Comparison of ENCODE assay signal across 8 cellular contexts in the genomic region with DNA sequence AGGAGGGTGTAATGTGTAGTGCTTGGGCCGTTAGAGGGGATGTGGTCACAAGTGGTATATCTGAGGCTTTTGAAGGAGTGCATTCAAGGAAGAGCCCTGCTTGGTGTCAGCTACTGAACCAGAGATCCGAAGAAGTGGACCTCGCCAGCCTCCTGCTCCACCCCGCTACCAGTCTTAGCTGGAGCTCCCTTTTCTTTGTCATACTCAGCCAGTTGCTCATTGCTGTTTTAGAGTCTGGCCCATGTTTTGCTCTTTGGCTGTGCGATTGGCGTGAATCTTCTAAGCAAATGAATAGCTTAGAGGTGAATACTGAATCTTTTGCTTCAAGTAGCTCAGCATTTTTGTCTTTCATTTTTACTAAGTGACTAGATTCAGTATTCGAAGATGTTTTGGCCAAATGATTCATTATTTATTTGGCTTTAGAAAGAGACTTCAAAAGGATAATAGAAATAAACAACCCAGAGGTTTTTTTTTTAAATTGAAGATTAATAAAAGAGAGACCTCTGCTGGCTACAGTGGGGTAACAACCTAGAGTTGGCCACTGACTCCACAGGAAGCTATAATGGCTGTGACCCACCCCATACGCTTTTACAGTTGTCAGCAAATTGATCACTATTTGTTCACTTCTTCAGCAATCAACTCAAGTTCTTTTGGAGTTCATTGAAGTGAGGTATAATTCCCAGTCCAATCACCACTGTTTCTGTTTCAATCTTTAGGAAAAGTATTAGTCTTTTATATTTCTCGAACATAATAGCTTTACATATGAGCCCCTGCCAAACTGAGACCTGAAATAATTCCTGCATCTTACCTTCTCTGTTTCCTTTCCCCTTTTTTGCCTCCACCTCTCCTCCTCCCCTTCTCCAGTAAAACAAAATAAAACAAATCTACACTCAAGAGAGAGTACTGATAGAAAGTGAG. TPM values are rescaled to one million over a fixed set of nuclear protein-coding genes. Genes with fewer than 3 reads are reported as not detected.
DNase-seq lines count a peak whose midpoint lies in the region; ATAC-seq and TF ChIP-seq lines count a peak whose summit lies in the region.

No MANE protein-coding gene starts in this region.

- ATAC-seq in HG02938 (IDR thresholded peaks at IDR 0.05; ENCODE audit: unreplicated experiment) (peak; percentile 73), psoas muscle (peak; percentile 48 to 89 (median 80))

- intact Hi-C loops in activated naive CD4-positive, alpha-beta T cell treated with anti-CD3 and anti-CD28 coated beads for 36 hours (cut with micrococcal nuclease): loop anchor here (1.0 kb wide), 4 partner anchors 11 to 361 kb away; no protein-coding TSS in a partner anchor
- intact Hi-C loops in psoas muscle (cut with DNase I): no loop called here

- WGBS in psoas muscle, 3 donors: 36 to 52% (median 42%) methylated on average over 9 of the region's 9 CpGs

- H3K9me3 Mint-ChIP-seq in activated naive CD4-positive, alpha-beta T cell treated with anti-CD3 and anti-CD28 coated beads for 36 hours: no peaks in the 10 kb centered on the region

- H3K9me3 ChIP-seq in psoas muscle: no peaks in the 10 kb centered on the region

- CTCF ChIA-PET in activated naive CD4-positive, alpha-beta T cell treated with anti-CD3 and anti-CD28 coated beads for 36 hours (lab: Charles Lee): interaction anchor here (0.5 to 3.2 kb wide), 57 partner anchors 9 to 1089 kb away, joined by 3 to 31 read pairs (median 4); partner anchors contain the start of genes CDKN1B, DDX47 and GPRC5A

- no peaks in the 10 kb centered on the region for H3K27me3 ChIP-seq in psoas muscle (ENCODE audit: insufficient read depth in 3 of 3, low read length in 2 of 3)

- H3K36me3 Mint-ChIP-seq in activated naive CD4-positive, alpha-beta T cell treated with anti-CD3 and anti-CD28 coated beads for 36 hours (ENCODE audit: low read depth): peaks cover 2% of the 10 kb centered on the region

- no peaks in the 10 kb centered on the region for H3K36me3 ChIP-seq in psoas muscle (ENCODE audit: insufficient read depth in 1 of 2, low read depth in 1 of 2)

- peak overlapping the region; percentile 33 for H3K4me3 ChIP-seq in psoas muscle

- H3K27me3 Mint-ChIP-seq in activated naive CD4-positive, alpha-beta T cell treated with anti-CD3 and anti-CD28 coated beads for 36 hours (ENCODE audit: low read depth): no peaks in the 10 kb centered on the region

- no peak overlapping the region for H3K27ac ChIP-seq in psoas muscle

- TF ChIP-seq CTCF in GM13977 (IDR thresholded peaks at IDR 0.05; ENCODE audit: extremely low read depth, insufficient read depth, missing control alignments) (peak; percentile 54), psoas muscle (IDR thresholded peaks at IDR 0.05) (peak; percentile 55)

- H3K4me1 Mint-ChIP-seq in activated naive CD4-positive, alpha-beta T cell treated with anti-CD3 and anti-CD28 coated beads for 36 hours (ENCODE audit: low read depth): peaks cover 27% of the 10 kb centered on the region

- peak overlapping the region; percentile 59 for H3K27ac Mint-ChIP-seq in activated naive CD4-positive, alpha-beta T cell treated with anti-CD3 and anti-CD28 coated beads for 36 hours

- in situ Hi-C loops in GM13977 (cut with MboI; ENCODE audit: low pct_unique_long_range_greater_than_20kb, low sequenced_read_pairs, unreplicated experiment): no loop called here

- peak overlapping the region; percentile 47 for H3K4me3 Mint-ChIP-seq in activated naive CD4-positive, alpha-beta T cell treated with anti-CD3 and anti-CD28 coated beads for 36 hours

- DNase-seq in AG08395 (ENCODE audit: low spot score): peak; percentile 60
- peak; percentile 56 for DNase-seq in GM13977 (ENCODE audit: low spot score)
- DNase-seq in NCI-H69 (lab: John Stamatoyannopoulos, UW): peak; percentile 35
- DNase-seq in activated naive CD4-positive, alpha-beta T cell treated with anti-CD3 and anti-CD28 coated beads for 36 hours: peak; percentile 55
- DNase-seq in globus pallidus (ENCODE audit: low spot score): peak; percentile 70
- DNase-seq in psoas muscle: no peak
- no peak for DNase-seq in NCI-H524 treated with DMSO at 0.1 percent for 48 hours (lab: John Stamatoyannopoulos, UW)

- no peaks in the 10 kb centered on the region for H3K4me1 ChIP-seq in psoas muscle

RNA-seq across cellular contexts. Expression of gene CDKN1B, which starts 19.9 kb away (rescaled TPM):
- total RNA-seq in activated naive CD4-positive, alpha-beta T cell treated with anti-CD3 and anti-CD28 coated beads for 36 hours: 10 to 100 TPM; 35.9 to 39.1 TPM
- total RNA-seq in psoas muscle: 10 to 100 TPM; 32.2 to 61.0 (median 38.0) TPM
- 10 to 100 TPM; 20.7 to 62.8 (median 42.4) TPM for polyA plus RNA-seq in psoas muscle

RNA-seq across cellular contexts. Expression of gene GPR19, which starts 41.0 kb away (rescaled TPM):
- total RNA-seq in activated naive CD4-positive, alpha-beta T cell treated with anti-CD3 and anti-CD28 coated beads for 36 hours: 10 to 100 TPM; 17.1 to 18.5 TPM
- not detected for total RNA-seq in psoas muscle
- under 1 TPM in 1 of 3 donors, not detected in 2; 0.38 TPM for polyA plus RNA-seq in psoas muscle

RNA-seq across cellular contexts. Expression of gene APOLD1, which starts 48.4 kb away (rescaled TPM):
- total RNA-seq in activated naive CD4-positive, alpha-beta T cell treated with anti-CD3 and anti-CD28 coated beads for 36 hours: 1 to 10 TPM in 1 of 2 experiments, under 1 TPM in 1; 0.88 to 1.3 TPM
- 10 to 100 TPM in 3 of 4 donors, 1 to 10 TPM in 1; 6.1 to 22.6 (median 15.3) TPM for total RNA-seq in psoas muscle
- polyA plus RNA-seq in psoas muscle: 10 to 100 TPM; 13.9 to 19.8 (median 17.0) TPM

Comparison
In these comparisons a context has a peak if more than half of its experiments do, and no peak if none do; other contexts are left out.
1. DNase-seq: peak in AG08395 (single experiment), GM13977 (single experiment), NCI-H69 (single experiment), activated naive CD4-positive, alpha-beta T cell treated with anti-CD3 and anti-CD28 coated beads for 36 hours (single experiment) and globus pallidus (single experiment); none in psoas muscle (0 of 2) and NCI-H524 treated with DMSO at 0.1 percent for 48 hours (single experiment).
2. RNA of gene GPR19, which starts 41.0 kb away (total RNA-seq): 17.1 to 18.5 TPM in activated naive CD4-positive, alpha-beta T cell treated with anti-CD3 and anti-CD28 coated beads for 36 hours; not detected in psoas muscle; every median in the first group is over 10 times any median in the second.